ENCODE assay signal across 26 cellular contexts in the genomic region with DNA sequence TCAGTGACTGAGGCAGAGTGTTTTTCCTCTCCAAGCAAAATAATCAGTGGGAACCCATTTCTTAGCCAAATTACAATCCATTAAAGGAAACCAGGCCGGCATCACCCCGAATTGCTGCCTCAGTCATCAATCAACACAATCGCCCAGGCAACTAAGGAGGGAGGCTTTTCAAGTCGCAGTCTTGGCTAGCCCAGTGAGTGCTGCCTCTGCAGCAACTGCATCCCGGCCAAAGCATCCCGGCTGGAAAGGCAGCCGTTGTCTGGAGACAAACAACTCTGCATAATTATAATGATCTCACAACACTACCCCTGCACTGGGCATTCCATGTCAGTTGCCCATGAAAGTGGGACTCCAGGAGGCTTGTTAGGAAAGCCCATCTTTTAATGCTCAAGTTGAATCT.
A peak's percentile ranks its signal among the peaks of the same experiment; 100 is the strongest.
DNase-seq lines count a peak whose midpoint lies in the region; TF ChIP-seq lines count a peak whose summit lies in the region.
"Had no signal": no experiment of that assay in that cellular context is flagged by ENCODE, and none has a peak within 500 bp of the region (broad histone marks: within the 10 kb centered on the region; RNA-seq: fewer than 3 reads in every experiment).

No MANE protein-coding gene starts in this region.

- 39 to 72% (median 53%) methylated on average over 7 of the region's 7 CpGs for WGBS in spleen, 5 donors

- peaks cover 0 to 33% (median 15%) of the 10 kb centered on the region in 8 donors for H3K9me3 ChIP-seq in spleen
- H3K9me3 ChIP-seq: SK-N-SH, transverse colon had no signal

- DNase-seq in C1 segment of cervical spinal cord (lab: John Stamatoyannopoulos, UW) (peak in 10 of 14 donors; percentile 13 to 72 (median 33)), astrocyte of the hippocampus (ENCODE audit: low read depth, low spot score) (peak; percentile 50), hypothalamus (lab: John Stamatoyannopoulos, UW) (peak in 38 of 51 donors; percentile 5 to 82 (median 52)), nucleus accumbens (lab: John Stamatoyannopoulos, UW) (peak in 45 of 56 donors; percentile 8 to 84 (median 41)), chondrocyte (ENCODE audit: low spot score) (no peak), spleen (no peak), OCI-M2 (lab: John Stamatoyannopoulos, UW; ENCODE audit: unreplicated experiment) (no peak)
- DNase-seq in activated T-helper 1 cell treated with anti-CD3 and anti-CD28 coated beads, Interleukin-12 subunit alpha, Interleukin-12 subunit beta, Interleukin-2, Interleukin-4 antibody, amounts not matched to agents 30 ng/mL and 10 ng/mL and 1 ng/mL, durations not matched to agents 14 hours and 24 hours and 36 hours (ENCODE audit: low spot score): no peak
- DNase-seq: activated CD4-positive, alpha-beta memory T cell treated with anti-CD3 and anti-CD28 coated beads for 36 hours; activated CD4-positive, CD25-positive, alpha-beta regulatory T cell treated with anti-CD3 and anti-CD28 coated beads, Interleukin-2, amount 50 U/mL, for 72 hours; CD4-positive, alpha-beta memory T cell; glutamatergic neuron; GOT3; HFFc6; Karpas-422; MV-4-11; NCI-H1694 treated with DMSO at 0.1 percent for 48 hours; SK-N-SH; stomach; T-helper 17 cell; transverse colon had no signal

- no peaks in the 10 kb centered on the region for H3K4me1 ChIP-seq in spleen

- intact Hi-C loops in activated T-helper 1 cell treated with anti-CD3 and anti-CD28 coated beads, Interleukin-12 subunit alpha, Interleukin-12 subunit beta, Interleukin-2, Interleukin-4 antibody, amounts not matched to agents 30 ng/mL and 10 ng/mL and 1 ng/mL, durations not matched to agents 14 hours and 24 hours and 36 hours (cut with micrococcal nuclease): no loop called here
- intact Hi-C loops in spleen (cut with DNase I; ENCODE audit: low total_unique reads): no loop called here

- no peak overlapping the region for H3K27ac Mint-ChIP-seq in activated T-helper 1 cell treated with anti-CD3 and anti-CD28 coated beads, Interleukin-12 subunit alpha, Interleukin-12 subunit beta, Interleukin-2, Interleukin-4 antibody, amounts not matched to agents 30 ng/mL and 10 ng/mL and 1 ng/mL, durations not matched to agents 14 hours and 24 hours and 36 hours
- H3K27ac Mint-ChIP-seq in chondrocyte (ENCODE audit: unreplicated experiment): no peak overlapping the region
- H3K27ac Mint-ChIP-seq: activated CD4-positive, alpha-beta memory T cell treated with anti-CD3 and anti-CD28 coated beads for 36 hours; activated naive CD4-positive, alpha-beta T cell treated with anti-CD3 and anti-CD28 coated beads, Interleukin-2, amount 50 U/mL, for 72 hours; activated T-helper 2 cell treated with anti-CD3 and anti-CD28 coated beads, Interferon-gamma antibody, Interleukin-2, Interleukin-4, amounts not matched to agents 10 μg/mL and 5 μg/mL and 100 μg/mL, durations not matched to agents 14 hours and 24 hours and 36 hours; CD4-positive, alpha-beta memory T cell; HFFc6; T-helper 17 cell had no signal

- peaks cover 9% of the 10 kb centered on the region for H3K9me3 Mint-ChIP-seq in activated T-helper 1 cell treated with anti-CD3 and anti-CD28 coated beads, Interleukin-12 subunit alpha, Interleukin-12 subunit beta, Interleukin-2, Interleukin-4 antibody, amounts not matched to agents 30 ng/mL and 10 ng/mL and 1 ng/mL, durations not matched to agents 14 hours and 24 hours and 36 hours
- peaks cover 10% of the 10 kb centered on the region for H3K9me3 Mint-ChIP-seq in chondrocyte (ENCODE audit: low read depth)
- H3K9me3 Mint-ChIP-seq: activated T-helper 2 cell treated with anti-CD3 and anti-CD28 coated beads, Interferon-gamma antibody, Interleukin-2, Interleukin-4, amounts not matched to agents 10 μg/mL and 5 μg/mL and 100 μg/mL, durations not matched to agents 14 hours and 24 hours and 36 hours had no signal

- H3K4me3 ChIP-seq in spleen: no peak overlapping the region
- H3K4me3 ChIP-seq: lung, stomach, transverse colon had no signal

- no peaks in the 10 kb centered on the region for H3K36me3 ChIP-seq in spleen
- H3K36me3 ChIP-seq: stomach, transverse colon had no signal

- no peaks in the 10 kb centered on the region for H3K4me1 Mint-ChIP-seq in activated T-helper 1 cell treated with anti-CD3 and anti-CD28 coated beads, Interleukin-12 subunit alpha, Interleukin-12 subunit beta, Interleukin-2, Interleukin-4 antibody, amounts not matched to agents 30 ng/mL and 10 ng/mL and 1 ng/mL, durations not matched to agents 14 hours and 24 hours and 36 hours (ENCODE audit: low read depth)
- H3K4me1 Mint-ChIP-seq in chondrocyte (ENCODE audit: low read depth): peaks cover 33% of the 10 kb centered on the region
- H3K4me1 Mint-ChIP-seq: central memory CD8-positive, alpha-beta T cell; T-helper 17 cell had no signal

- H3K27me3 ChIP-seq in spleen (replicated peaks in 1 of 7): peaks cover 0 to 59% (median 13%) of the 10 kb centered on the region in 7 donors

- H3K27ac ChIP-seq in spleen: no peak overlapping the region
- H3K27ac ChIP-seq: epithelial cell of prostate, transverse colon had no signal

- no peaks in the 10 kb centered on the region for H3K36me3 Mint-ChIP-seq in activated T-helper 1 cell treated with anti-CD3 and anti-CD28 coated beads, Interleukin-12 subunit alpha, Interleukin-12 subunit beta, Interleukin-2, Interleukin-4 antibody, amounts not matched to agents 30 ng/mL and 10 ng/mL and 1 ng/mL, durations not matched to agents 14 hours and 24 hours and 36 hours (ENCODE audit: low read depth)
- H3K36me3 Mint-ChIP-seq in chondrocyte (ENCODE audit: low read depth): peaks cover 10% of the 10 kb centered on the region
- H3K36me3 Mint-ChIP-seq: activated CD4-positive, alpha-beta memory T cell treated with anti-CD3 and anti-CD28 coated beads for 36 hours; CD4-positive, alpha-beta memory T cell had no signal

- no peak for TF ChIP-seq POLR2A in spleen (IDR thresholded peaks at IDR 0.05)

- H3K4me3 Mint-ChIP-seq in activated T-helper 1 cell treated with anti-CD3 and anti-CD28 coated beads, Interleukin-12 subunit alpha, Interleukin-12 subunit beta, Interleukin-2, Interleukin-4 antibody, amounts not matched to agents 30 ng/mL and 10 ng/mL and 1 ng/mL, durations not matched to agents 14 hours and 24 hours and 36 hours: no peak overlapping the region
- H3K4me3 Mint-ChIP-seq in chondrocyte (ENCODE audit: unreplicated experiment): no peak overlapping the region
- H3K4me3 Mint-ChIP-seq: activated CD4-positive, alpha-beta memory T cell treated with anti-CD3 and anti-CD28 coated beads for 36 hours; CD4-positive, alpha-beta memory T cell; central memory CD8-positive, alpha-beta T cell; HFFc6; T-helper 17 cell had no signal

- TF ChIP-seq CTCF in chondrocyte (IDR thresholded peaks at IDR 0.05) (no peak), spleen (IDR thresholded peaks at IDR 0.05 in 8 of 11, conservative IDR thresholded peaks at IDR 0.05 in 3 of 11) (no peak)

- H3K27me3 Mint-ChIP-seq in activated T-helper 1 cell treated with anti-CD3 and anti-CD28 coated beads, Interleukin-12 subunit alpha, Interleukin-12 subunit beta, Interleukin-2, Interleukin-4 antibody, amounts not matched to agents 30 ng/mL and 10 ng/mL and 1 ng/mL, durations not matched to agents 14 hours and 24 hours and 36 hours (ENCODE audit: insufficient read depth): peaks cover 23% of the 10 kb centered on the region
- no peaks in the 10 kb centered on the region for H3K27me3 Mint-ChIP-seq in chondrocyte (ENCODE audit: low read depth)

Comparison
In these comparisons a context has a peak if more than half of its experiments do, and no peak if none do; other contexts are left out.
1. DNase-seq: peak in C1 segment of cervical spinal cord (10 of 14), astrocyte of the hippocampus (single experiment), hypothalamus (38 of 51) and nucleus accumbens (45 of 56); none in activated T-helper 1 cell treated with anti-CD3 and anti-CD28 coated beads, Interleukin-12 subunit alpha, Interleukin-12 subunit beta, Interleukin-2, Interleukin-4 antibody, amounts not matched to agents 30 ng/mL and 10 ng/mL and 1 ng/mL, durations not matched to agents 14 hours and 24 hours and 36 hours (single experiment), chondrocyte (single experiment), spleen (single experiment) and OCI-M2 (single experiment).